ENCODE assay signal across 20 cellular contexts in the genomic region with DNA sequence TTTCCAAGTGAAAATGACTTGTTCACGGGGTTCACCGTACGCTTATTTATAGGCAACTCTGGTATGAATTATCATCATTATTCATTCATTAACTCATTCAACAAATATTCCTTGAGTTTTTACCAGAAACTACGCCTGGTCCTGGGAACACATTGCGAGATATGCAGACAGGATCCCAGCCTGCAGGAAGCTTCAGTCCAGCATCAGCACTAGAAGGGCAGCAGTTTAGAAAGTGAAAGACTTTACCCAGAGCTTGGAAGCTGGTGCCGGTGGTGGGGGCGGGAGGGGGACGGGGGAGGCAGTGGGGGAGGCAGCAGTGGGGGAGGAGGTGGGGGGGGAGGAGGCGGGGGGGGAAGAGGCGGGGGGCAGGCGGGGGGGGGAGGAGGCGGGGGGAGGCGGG.
"Had no signal": no experiment of that assay in that cellular context is flagged by ENCODE, and none has a peak within 500 bp of the region (broad histone marks: within the 10 kb centered on the region; RNA-seq: fewer than 3 reads in every experiment).

No MANE protein-coding gene starts in this region.

- H3K36me3 Mint-ChIP-seq: activated naive CD4-positive, alpha-beta T cell treated with anti-CD3 and anti-CD28 coated beads, Interleukin-2, amount 50 U/mL, for 72 hours; memory B cell; natural killer cell; stimulated activated naive B cell treated with anti-CD40 and anti-IgM and Interleukin-4, amounts not matched to agents 10 μg/mL and 1 μg/mL and 100 μg/mL, for 72 hours had no signal

- H3K4me1 Mint-ChIP-seq: activated CD4-positive, alpha-beta memory T cell treated with anti-CD3 and anti-CD28 coated beads, Interleukin-2, amount 10 ng/mL, durations not matched to agents 7 days and 5 days; memory B cell; natural killer cell; stimulated activated naive B cell treated with anti-CD40 and anti-IgM and Interleukin-4, amounts not matched to agents 10 μg/mL and 1 μg/mL and 100 μg/mL, for 72 hours had no signal

- H3K36me3 ChIP-seq: neutrophil, tibial artery, uterus, WERI-Rb-1 had no signal

- H3K27ac ChIP-seq: neutrophil, parathyroid adenoma, tibial artery, WERI-Rb-1 had no signal

- H3K27me3 ChIP-seq: neutrophil, uterus had no signal

- H3K4me1 ChIP-seq: parathyroid adenoma, tibial artery, uterus had no signal

- H3K4me3 Mint-ChIP-seq: activated CD4-positive, alpha-beta memory T cell treated with anti-CD3 and anti-CD28 coated beads, Interleukin-2, amount 10 ng/mL, durations not matched to agents 7 days and 5 days; memory B cell; natural killer cell; stimulated activated naive B cell treated with anti-CD40 and anti-IgM and Interleukin-4, amounts not matched to agents 10 μg/mL and 1 μg/mL and 100 μg/mL, for 72 hours had no signal

- DNase-seq: activated CD4-positive, alpha-beta memory T cell treated with anti-CD3 and anti-CD28 coated beads, Interleukin-2, amount 10 ng/mL, durations not matched to agents 7 days and 5 days; activated gamma-delta T cell; activated T-cell treated with anti-CD3 and anti-CD28 coated beads, Interleukin-2, amount 50 U/mL, for 48 hours; amniotic stem cell; caudate nucleus; erythroblast; foreskin melanocyte; kidney glomerular epithelial cell; left ventricle myocardium superior; natural killer cell; retina; stimulated activated CD4-positive, alpha-beta T cell treated with anti-CD3 and anti-CD28 coated beads, Interleukin-2, amount 100 ng/mL, for 48 hours; stimulated activated naive B cell treated with anti-CD40 and anti-IgM and Interleukin-4, amounts not matched to agents 10 μg/mL and 1 μg/mL and 100 μg/mL, for 72 hours; tibial artery; WERI-Rb-1 had no signal

- H3K9me3 Mint-ChIP-seq: activated CD4-positive, alpha-beta memory T cell treated with anti-CD3 and anti-CD28 coated beads, Interleukin-2, amount 10 ng/mL, durations not matched to agents 7 days and 5 days; activated naive CD4-positive, alpha-beta T cell treated with anti-CD3 and anti-CD28 coated beads, Interleukin-2, amount 50 U/mL, for 72 hours; natural killer cell had no signal

- H3K9me3 ChIP-seq: neutrophil, tibial artery, uterus had no signal

- H3K27ac Mint-ChIP-seq: activated CD4-positive, alpha-beta memory T cell treated with anti-CD3 and anti-CD28 coated beads, Interleukin-2, amount 10 ng/mL, durations not matched to agents 7 days and 5 days; activated naive CD4-positive, alpha-beta T cell treated with anti-CD3 and anti-CD28 coated beads, Interleukin-2, amount 50 U/mL, for 72 hours; memory B cell; natural killer cell; stimulated activated naive B cell treated with anti-CD40 and anti-IgM and Interleukin-4, amounts not matched to agents 10 μg/mL and 1 μg/mL and 100 μg/mL, for 72 hours had no signal
